ENCODE assay signal across 1 cellular context in genomic region chr2:197414515-197414914, GRCh38.
TF ChIP-seq lines count a peak whose summit lies in the region.

No MANE protein-coding gene starts in this region.

TF ChIP-seq in HepG2, 621 proteins besides CTCF, POLR2A, EP300 and RAD21:
- TF ChIP-seq DR1 (CRISPR knock-in tag; IDR thresholded peaks at IDR 0.05), result no peak
- no peak for TF ChIP-seq ZNF616 (CRISPR knock-in tag; IDR thresholded peaks at IDR 0.05; ENCODE audit: low read depth)
- no peak for TF ChIP-seq ZNF180 (CRISPR knock-in tag; IDR thresholded peaks at IDR 0.05; ENCODE audit: borderline replicate concordance, low read depth)
- no peak for TF ChIP-seq RORA (CRISPR knock-in tag; IDR thresholded peaks at IDR 0.05)
- no peak for TF ChIP-seq ZNF567 (CRISPR knock-in tag; IDR thresholded peaks at IDR 0.05; ENCODE audit: borderline replicate concordance)
- TF ChIP-seq RNF219 (CRISPR knock-in tag; IDR thresholded peaks at IDR 0.05), result 0 out of 2 replicates have a peak, but pooled peaks have one; percentile 19
- no peak for TF ChIP-seq ZNF382 (CRISPR knock-in tag; IDR thresholded peaks at IDR 0.05; ENCODE audit: borderline replicate concordance)
- TF ChIP-seq ZNF660 (CRISPR knock-in tag; IDR thresholded peaks at IDR 0.05; ENCODE audit: borderline replicate concordance, low read depth), result no peak
- 0 out of 2 replicates have a peak, but pooled peaks have one; percentile 38 for TF ChIP-seq SSRP1 (CRISPR knock-in tag; IDR thresholded peaks at IDR 0.05)
- no peak for TF ChIP-seq NKX3-1 (CRISPR knock-in tag; IDR thresholded peaks at IDR 0.05)
- TF ChIP-seq STAT5B (CRISPR knock-in tag; IDR thresholded peaks at IDR 0.05), result no peak
- no peak for TF ChIP-seq ZBTB21 (CRISPR knock-in tag; IDR thresholded peaks at IDR 0.05)
